In genomic region chr10:132563485-132564248, GRCh38 we compare ENCODE assay signal across 11 cellular contexts. TPM values are rescaled to one million over a fixed set of nuclear protein-coding genes. Genes with fewer than 3 reads are reported as not detected.
A peak's percentile ranks its signal among the peaks of the same experiment; 100 is the strongest.
DNase-seq lines count a peak whose midpoint lies in the region; ATAC-seq and TF ChIP-seq lines count a peak whose summit lies in the region.
"Had no signal": no experiment of that assay in that cellular context is flagged by ENCODE, and none has a peak within 500 bp of the region (broad histone marks: within the 10 kb centered on the region; RNA-seq: fewer than 3 reads in every experiment).

No MANE protein-coding gene starts in this region.

- peaks cover 36 to 43% of the 10 kb centered on the region in 2 donors for H3K4me1 Mint-ChIP-seq in immature natural killer cell

- peak overlapping the region in 3 of 6 donors; percentile 59 to 73 (median 62) for H3K27ac Mint-ChIP-seq in immature natural killer cell
- H3K27ac Mint-ChIP-seq: CD8-positive, alpha-beta T cell; natural killer cell had no signal

- DNase-seq in immature natural killer cell (no peak), omental fat pad (ENCODE audit: low spot score) (no peak), NCI-H2081 treated with DMSO at 0.1 percent for 48 hours (lab: John Stamatoyannopoulos, UW) (no peak), testis (no peak), UCSD-AML1 (lab: John Stamatoyannopoulos, UW; ENCODE audit: unreplicated experiment) (no peak)
- DNase-seq: foreskin fibroblast, natural killer cell had no signal

- H3K9me3 ChIP-seq in testis = no peaks in the 10 kb centered on the region

- no peaks in the 10 kb centered on the region for H3K36me3 ChIP-seq in testis (ENCODE audit: low read depth, missing control alignments)

- TF ChIP-seq CTCF in GM12872 (IDR thresholded peaks at IDR 0.05; ENCODE audit: insufficient read depth, low read depth, low read length) (0 out of 3 replicates have a peak, but pooled peaks have one; percentile 20), omental fat pad (IDR thresholded peaks at IDR 0.05) (no peak), testis (IDR thresholded peaks at IDR 0.05) (no peak)

- peaks cover 0 to 4% (median 0%) of the 10 kb centered on the region in 3 donors for H3K36me3 Mint-ChIP-seq in immature natural killer cell
- H3K36me3 Mint-ChIP-seq: CD8-positive, alpha-beta T cell; natural killer cell had no signal

- peaks cover 0 to 15% (median 11%) of the 10 kb centered on the region in 3 donors for H3K27me3 Mint-ChIP-seq in immature natural killer cell (ENCODE audit: low read depth in 3 of 3)

- TF ChIP-seq POLR2A in testis (IDR thresholded peaks at IDR 0.05) = no peak

- H3K4me1 ChIP-seq in testis = no peaks in the 10 kb centered on the region

- no peak overlapping the region for H3K27ac ChIP-seq in testis

- intact Hi-C loops in testis (cut with DNase I; ENCODE audit: low total_unique reads) = no loop called here

- H3K27me3 ChIP-seq in testis = no peaks in the 10 kb centered on the region

- peak overlapping the region in 4 of 5 donors; percentile 16 to 60 (median 42) for H3K4me3 Mint-ChIP-seq in immature natural killer cell
- H3K4me3 Mint-ChIP-seq: CD8-positive, alpha-beta T cell; natural killer cell had no signal

- ATAC-seq in GM21381 (IDR thresholded peaks at IDR 0.05; ENCODE audit: unreplicated experiment) (peak; percentile 95), HG03135 (IDR thresholded peaks at IDR 0.05; ENCODE audit: unreplicated experiment) (peak; percentile 75), omental fat pad (ENCODE audit: low FRiP score) (no peak)
- ATAC-seq: CD8-positive, alpha-beta T cell had no signal

- no peaks in the 10 kb centered on the region for H3K9me3 Mint-ChIP-seq in immature natural killer cell
- H3K9me3 Mint-ChIP-seq: CD8-positive, alpha-beta T cell; natural killer cell had no signal

- H3K4me3 ChIP-seq in testis = no peak overlapping the region

- WGBS in testis, 2 donors = 91 to 95% methylated on average over 19 to 24 of the region's 24 CpGs

RNA-seq across cellular contexts. Expression of gene INPP5A, which starts 26.1 kb away (rescaled TPM):
- polyA plus RNA-seq in immature natural killer cell (1 to 10 TPM in 1 of 3 donors, under 1 TPM in 2; 0.30 to 1.7 (median 0.48) TPM), testis (ENCODE audit: insufficient read depth, low read depth, low replicate concordance) (54.1 TPM)
- total RNA-seq in omental fat pad (10 to 100 TPM; 34.1 to 49.3 (median 43.3) TPM), testis (100 to 1,000 TPM in 1 of 2 donors, 10 to 100 TPM in 1; 73.0 to 103 TPM)
